In genomic region chr2:100742884-100743283, GRCh38 we compare ENCODE assay signal across 11 cellular contexts.
DNase-seq lines count a peak whose midpoint lies in the region; ATAC-seq, FAIRE-seq and TF ChIP-seq lines count a peak whose summit lies in the region.
"Had no signal": no experiment of that assay in that cellular context is flagged by ENCODE, and none has a peak within 500 bp of the region (broad histone marks: within the 10 kb centered on the region; RNA-seq: fewer than 3 reads in every experiment).

No MANE protein-coding gene starts in this region.

- no peak overlapping the region for H3K4me3 ChIP-seq in cardiac fibroblast (replicated peaks in 1 of 2; ENCODE audit: low read depth in 2 of 2, low read length in 2 of 2)
- no peak overlapping the region for H3K4me3 ChIP-seq in keratinocyte (ENCODE audit: control insufficient read depth in 2 of 3, extremely low read depth in 1 of 3, insufficient read depth in 2 of 3, low read depth in 1 of 3, low read length in 3 of 3)
- H3K4me3 ChIP-seq in thoracic aorta = peak overlapping the region; percentile 13
- H3K4me3 ChIP-seq: K562 had no signal

- H3K4me1 ChIP-seq in keratinocyte (ENCODE audit: control insufficient read depth, extremely low read depth, insufficient read depth, low read length) (peaks cover 30% of the 10 kb centered on the region), thoracic aorta (ENCODE audit: control insufficient read depth in 1 of 2, low read depth in 2 of 2) (peaks cover 4 to 17% of the 10 kb centered on the region in 2 donors)

- CTCF ChIA-PET in activated naive CD4-positive, alpha-beta T cell treated with anti-CD3 and anti-CD28 coated beads, Interleukin-2, amount 10 ng/mL, durations not matched to agents 7 days and 5 days (lab: Charles Lee) = no interaction called here

- no peak overlapping the region for H3K27ac Mint-ChIP-seq in T-helper 2 cell treated with Interferon-gamma antibody and Interleukin-4, amounts not matched to agents 5 μg/mL and 100 μg/mL, for 36 hours
- no peak overlapping the region for H3K27ac Mint-ChIP-seq in activated naive CD4-positive, alpha-beta T cell treated with anti-CD3 and anti-CD28 coated beads, Interleukin-2, amount 10 ng/mL, durations not matched to agents 7 days and 5 days

- no peaks in the 10 kb centered on the region for H3K79me2 ChIP-seq in keratinocyte (ENCODE audit: control insufficient read depth, insufficient read depth, low read length)

- H4K20me1 ChIP-seq in keratinocyte (ENCODE audit: control insufficient read depth, extremely low read depth, insufficient read depth, low read length) = no peaks in the 10 kb centered on the region

- H3K27me3 Mint-ChIP-seq in T-helper 2 cell treated with Interferon-gamma antibody and Interleukin-4, amounts not matched to agents 5 μg/mL and 100 μg/mL, for 36 hours (ENCODE audit: low read depth) = peaks cover 6% of the 10 kb centered on the region
- H3K27me3 Mint-ChIP-seq in activated naive CD4-positive, alpha-beta T cell treated with anti-CD3 and anti-CD28 coated beads, Interleukin-2, amount 10 ng/mL, durations not matched to agents 7 days and 5 days = peaks cover 15% of the 10 kb centered on the region

- no peaks in the 10 kb centered on the region for H3K27me3 ChIP-seq in keratinocyte (ENCODE audit: control insufficient read depth, extremely low read depth, insufficient read depth, low read length)
- no peaks in the 10 kb centered on the region for H3K27me3 ChIP-seq in thoracic aorta (replicated peaks; ENCODE audit: insufficient read depth)

- H3K9me3 ChIP-seq in keratinocyte (ENCODE audit: control insufficient read depth, low read depth, low read length) = no peaks in the 10 kb centered on the region
- H3K9me3 ChIP-seq in thoracic aorta = no peaks in the 10 kb centered on the region

- peak overlapping the region; percentile 71 for H3K9ac ChIP-seq in keratinocyte (ENCODE audit: control insufficient read depth, extremely low read depth, insufficient read depth, low read length)

- FAIRE-seq in keratinocyte (lab: Jason Lieb, UNC) = no peak
- FAIRE-seq: G401.6, K562 had no signal

- DNase-seq in HuH-7 (ENCODE audit: low spot score) (peak; percentile 48), cardiac fibroblast (ENCODE audit: low read depth in 2 of 2) (peak; percentile 92 to 96), keratinocyte (ENCODE audit: low read depth, low spot score) (no peak), thoracic aorta (ENCODE audit: low spot score) (no peak), activated gamma-delta T cell (lab: John Stamatoyannopoulos, UW) (no peak)
- DNase-seq in T-helper 2 cell treated with Interferon-gamma antibody and Interleukin-4, amounts not matched to agents 5 μg/mL and 100 μg/mL, for 36 hours (ENCODE audit: low spot score) = no peak
- DNase-seq in activated naive CD4-positive, alpha-beta T cell treated with anti-CD3 and anti-CD28 coated beads, Interleukin-2, amount 10 ng/mL, durations not matched to agents 7 days and 5 days = no peak
- DNase-seq: NCI-H510A treated with DMSO at 0.1 percent for 48 hours had no signal

- H3K4me3 Mint-ChIP-seq in T-helper 2 cell treated with Interferon-gamma antibody and Interleukin-4, amounts not matched to agents 5 μg/mL and 100 μg/mL, for 36 hours = no peak overlapping the region
- H3K4me3 Mint-ChIP-seq in activated naive CD4-positive, alpha-beta T cell treated with anti-CD3 and anti-CD28 coated beads, Interleukin-2, amount 10 ng/mL, durations not matched to agents 7 days and 5 days = no peak overlapping the region

- no peaks in the 10 kb centered on the region for H3K4me1 Mint-ChIP-seq in T-helper 2 cell treated with Interferon-gamma antibody and Interleukin-4, amounts not matched to agents 5 μg/mL and 100 μg/mL, for 36 hours (ENCODE audit: low read depth)
- peaks cover 1% of the 10 kb centered on the region for H3K4me1 Mint-ChIP-seq in activated naive CD4-positive, alpha-beta T cell treated with anti-CD3 and anti-CD28 coated beads, Interleukin-2, amount 10 ng/mL, durations not matched to agents 7 days and 5 days

- H3K9me3 Mint-ChIP-seq in T-helper 2 cell treated with Interferon-gamma antibody and Interleukin-4, amounts not matched to agents 5 μg/mL and 100 μg/mL, for 36 hours = no peaks in the 10 kb centered on the region
- no peaks in the 10 kb centered on the region for H3K9me3 Mint-ChIP-seq in activated naive CD4-positive, alpha-beta T cell treated with anti-CD3 and anti-CD28 coated beads, Interleukin-2, amount 10 ng/mL, durations not matched to agents 7 days and 5 days

- H3K27ac ChIP-seq in keratinocyte (ENCODE audit: control insufficient read depth, insufficient read depth, low read length) (peak overlapping the region; percentile 91), thoracic aorta (peak overlapping the region in 1 of 2 donors; percentile 39)

- H2AFZ ChIP-seq in keratinocyte (ENCODE audit: control insufficient read depth, low read length) = peak overlapping the region; percentile 68

- ATAC-seq in thoracic aorta (ENCODE audit: insufficient number of reproducible peaks, low FRiP score, low read depth) (peak; percentile 47), HG02884 (IDR thresholded peaks at IDR 0.05; ENCODE audit: unreplicated experiment) (no peak)
- ATAC-seq: K562 had no signal

- H3K36me3 ChIP-seq in keratinocyte (ENCODE audit: control insufficient read depth in 2 of 2, extremely low read depth in 1 of 2, insufficient read depth in 2 of 2, low read length in 2 of 2) = no peaks in the 10 kb centered on the region
- no peaks in the 10 kb centered on the region for H3K36me3 ChIP-seq in thoracic aorta

- dilution Hi-C loops in keratinocyte (cut with MboI; ENCODE audit: extremely low pct_ligation_motif_present, low sequenced_read_pairs) = no loop called here

- H3K9me1 ChIP-seq in keratinocyte (ENCODE audit: control insufficient read depth, extremely low read depth, insufficient read depth, low read length) = no peaks in the 10 kb centered on the region

- TF ChIP-seq CTCF in cardiac fibroblast (IDR thresholded peaks at IDR 0.05; ENCODE audit: low read depth, low read length) = no peak
- TF ChIP-seq CTCF in keratinocyte (optimal IDR thresholded peaks at IDR 0.05 in 1 of 3, IDR thresholded peaks at IDR 0.05 in 1 of 3, conservative IDR thresholded peaks at IDR 0.05 in 1 of 3; ENCODE audit: extremely low read depth in 1 of 3, insufficient read depth in 2 of 3, low read length in 3 of 3) = no peak
- TF ChIP-seq CTCF in thoracic aorta (IDR thresholded peaks at IDR 0.05) = no peak

- H3K4me2 ChIP-seq in keratinocyte (ENCODE audit: control insufficient read depth, extremely low read depth, insufficient read depth, low read depth, low read length) = peak overlapping the region; percentile 76

- H3K36me3 Mint-ChIP-seq in T-helper 2 cell treated with Interferon-gamma antibody and Interleukin-4, amounts not matched to agents 5 μg/mL and 100 μg/mL, for 36 hours (ENCODE audit: low read depth) = no peaks in the 10 kb centered on the region
- no peaks in the 10 kb centered on the region for H3K36me3 Mint-ChIP-seq in activated naive CD4-positive, alpha-beta T cell treated with anti-CD3 and anti-CD28 coated beads, Interleukin-2, amount 10 ng/mL, durations not matched to agents 7 days and 5 days

Comparison
In these comparisons a context has a peak if more than half of its experiments do, and no peak if none do; other contexts are left out.
1. DNase-seq: peak in HuH-7 (single experiment) and cardiac fibroblast (2 of 2); none in keratinocyte (single experiment), thoracic aorta (single experiment), activated gamma-delta T cell (single experiment), T-helper 2 cell treated with Interferon-gamma antibody and Interleukin-4, amounts not matched to agents 5 μg/mL and 100 μg/mL, for 36 hours (single experiment) and activated naive CD4-positive, alpha-beta T cell treated with anti-CD3 and anti-CD28 coated beads, Interleukin-2, amount 10 ng/mL, durations not matched to agents 7 days and 5 days (single experiment).